20 cellular contexts compared by ENCODE assay signal in the genomic region with DNA sequence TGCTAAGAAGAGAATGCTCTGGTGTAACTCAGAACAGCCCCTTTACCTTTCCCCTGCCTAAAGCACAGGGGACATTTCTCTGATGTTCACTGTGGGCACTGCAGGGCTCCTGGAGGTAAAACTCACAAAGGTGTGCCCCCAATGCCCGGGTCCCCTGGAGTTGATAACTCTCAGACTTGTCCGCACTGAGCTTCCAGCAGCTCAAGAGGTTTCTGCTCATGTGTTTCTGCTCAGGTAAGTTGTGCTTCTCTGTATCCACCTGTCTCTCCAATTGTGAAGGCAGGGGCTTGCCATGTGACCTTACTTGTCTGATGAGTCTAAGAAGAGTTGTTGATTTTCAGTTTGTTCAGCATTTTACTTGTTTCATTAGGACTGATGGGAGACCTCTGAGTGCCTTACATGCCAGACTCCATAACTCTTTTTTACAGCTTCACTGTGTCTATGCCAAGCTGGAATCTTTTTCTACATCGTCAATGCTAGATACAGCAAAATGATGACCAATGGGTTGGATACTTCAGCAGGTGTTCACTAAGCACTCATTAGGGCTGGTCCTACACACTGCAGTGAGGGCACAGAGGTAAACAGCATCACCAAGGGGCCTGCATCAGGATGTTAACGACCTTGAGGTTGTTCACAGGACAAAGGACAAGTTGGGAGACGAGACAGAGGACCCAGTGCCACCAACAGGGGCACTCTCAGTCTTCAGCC. TPM values are rescaled to one million over a fixed set of nuclear protein-coding genes. Genes with fewer than 3 reads are reported as not detected.
DNase-seq lines count a peak whose midpoint lies in the region; ATAC-seq, FAIRE-seq and TF ChIP-seq lines count a peak whose summit lies in the region.
"Had no signal": no experiment of that assay in that cellular context is flagged by ENCODE, and none has a peak within 500 bp of the region (broad histone marks: within the 10 kb centered on the region; RNA-seq: fewer than 3 reads in every experiment).

No MANE protein-coding gene starts in this region.

- no peaks in the 10 kb centered on the region for H3K36me3 Mint-ChIP-seq in progenitor cell of endocrine pancreas (ENCODE audit: insufficient read depth)

- no peak overlapping the region for H3K9ac ChIP-seq in kidney (ENCODE audit: low read length in 2 of 2)

- no peak overlapping the region for H3K27ac ChIP-seq in right cardiac atrium (ENCODE audit: low read length)
- no peak overlapping the region for H3K27ac ChIP-seq in kidney (ENCODE audit: low read depth in 2 of 2, low read length in 2 of 2)
- no peak overlapping the region for H3K27ac ChIP-seq in aorta (ENCODE audit: low read depth in 1 of 2, low read length in 2 of 2)
- H3K27ac ChIP-seq: A549 had no signal

- TF ChIP-seq CTCF in kidney (IDR thresholded peaks at IDR 0.05; ENCODE audit: borderline replicate concordance, extremely low read depth, insufficient read depth), result no peak
- TF ChIP-seq CTCF in progenitor cell of endocrine pancreas (IDR thresholded peaks at IDR 0.05; ENCODE audit: unreplicated experiment), result no peak

- intact Hi-C loops in cardiac septum (cut with DNase I) (no loop called here), right cardiac atrium (cut with DNase I) (no loop called here), kidney (cut with DNase I) (no loop called here), aorta (cut with DNase I) (no loop called here)

- no peaks in the 10 kb centered on the region for H3K4me1 Mint-ChIP-seq in progenitor cell of endocrine pancreas (ENCODE audit: low read depth)

- H3K27me3 ChIP-seq in right cardiac atrium (ENCODE audit: control insufficient read depth, insufficient read depth) (no peaks in the 10 kb centered on the region), aorta (ENCODE audit: control insufficient read depth in 1 of 2, insufficient read depth in 2 of 2, low read length in 1 of 2) (no peaks in the 10 kb centered on the region)

- no peak for FAIRE-seq in kidney (lab: Jason Lieb, UNC)
- FAIRE-seq: A549, D721Med, GM12891, GM18507, K562 had no signal

- H3K36me3 ChIP-seq in kidney (ENCODE audit: control insufficient read depth in 1 of 2, insufficient read depth in 2 of 2, low read length in 2 of 2) (no peaks in the 10 kb centered on the region), aorta (ENCODE audit: control insufficient read depth in 1 of 2, insufficient read depth in 2 of 2, low read length in 1 of 2) (no peaks in the 10 kb centered on the region)

- H3K9me3 ChIP-seq in right cardiac atrium (ENCODE audit: control insufficient read depth, low read length) (no peaks in the 10 kb centered on the region), kidney (ENCODE audit: control insufficient read depth in 1 of 2, low read length in 2 of 2) (peaks cover 0 to 5% of the 10 kb centered on the region in 2 donors), aorta (ENCODE audit: control insufficient read depth, low read length) (peaks cover 5% of the 10 kb centered on the region)

- peaks cover 24% of the 10 kb centered on the region for H3K9me3 Mint-ChIP-seq in progenitor cell of endocrine pancreas (ENCODE audit: low read depth)

- WGBS in right cardiac atrium, result 71% methylated on average over 5 of the region's 5 CpGs
- 66 to 70% methylated on average over 5 of the region's 5 CpGs for WGBS in aorta, 2 donors

- no peak overlapping the region for H3K4me3 Mint-ChIP-seq in progenitor cell of endocrine pancreas (ENCODE audit: low read depth)

- no peak overlapping the region for H3K4me3 ChIP-seq in right cardiac atrium (ENCODE audit: low read length)
- H3K4me3 ChIP-seq in kidney (ENCODE audit: low read length in 2 of 2), result no peak overlapping the region
- H3K4me3 ChIP-seq in aorta (ENCODE audit: low read length in 2 of 2), result no peak overlapping the region
- H3K4me3 ChIP-seq: A549, K562 had no signal

- no peak overlapping the region for H3K27ac Mint-ChIP-seq in progenitor cell of endocrine pancreas

- H3K4me1 ChIP-seq in right cardiac atrium (ENCODE audit: control insufficient read depth, insufficient read depth, low read length) (no peaks in the 10 kb centered on the region), kidney (ENCODE audit: control insufficient read depth in 1 of 2, insufficient read depth in 1 of 2, low read depth in 1 of 2, low read length in 2 of 2) (no peaks in the 10 kb centered on the region), aorta (ENCODE audit: control insufficient read depth in 1 of 2, insufficient read depth in 2 of 2, low read length in 2 of 2) (no peaks in the 10 kb centered on the region)
- H3K4me1 ChIP-seq: A549 had no signal

- DNase-seq in cardiac septum (ENCODE audit: low spot score), result peak; percentile 44
- DNase-seq in right cardiac atrium, result no peak
- DNase-seq in kidney, result peak; percentile 17
- DNase-seq in progenitor cell of endocrine pancreas (ENCODE audit: low spot score, unreplicated experiment), result peak; percentile 4
- DNase-seq in aorta, result peak; percentile 2 to 5
- DNase-seq in NCI-H446 (lab: John Stamatoyannopoulos, UW), result no peak
- no peak for DNase-seq in anterior cingulate cortex (lab: John Stamatoyannopoulos, UW)
- DNase-seq: GOT3, NCI-H1105 treated with DMSO at 0.1 percent for 48 hours, NCI-H1694 treated with DMSO at 0.1 percent for 48 hours, NCI-H2107, NCI-H226, NCI-H524 treated with DMSO at 0.1 percent for 48 hours, SHP77 treated with DMSO at 0.1 percent for 48 hours had no signal

- ATAC-seq in right cardiac atrium (no peak), aorta (ENCODE audit: low FRiP score) (no peak), HG03565 (IDR thresholded peaks at IDR 0.05; ENCODE audit: unreplicated experiment) (no peak)
- ATAC-seq: A549, K562 had no signal

- H3K27me3 Mint-ChIP-seq in progenitor cell of endocrine pancreas, result peaks cover 16% of the 10 kb centered on the region

RNA-seq across cellular contexts. Expression of a gene that starts 56.4 kb away (rescaled TPM):
- total RNA-seq in cardiac septum, result 43.2 TPM
- total RNA-seq in right cardiac atrium, result 10 to 100 TPM; 40.8 to 51.3 (median 48.1) TPM
- 104 TPM for polyA plus RNA-seq in right cardiac atrium
- 29.6 TPM for total RNA-seq in kidney
- polyA plus RNA-seq in kidney (ENCODE audit: insufficient read depth, low read depth, low replicate concordance), result 96.7 TPM
- total RNA-seq in progenitor cell of endocrine pancreas, result 40.5 and 40.6 TPM in 2 replicates
- 10 to 100 TPM; 25.1 to 28.5 TPM for total RNA-seq in aorta
- polyA plus RNA-seq in aorta, result 10 to 100 TPM; 49.5 to 62.2 TPM

RNA-seq across cellular contexts. Expression of a gene that starts 58.0 kb away (rescaled TPM):
- total RNA-seq in cardiac septum, result 78.6 TPM
- total RNA-seq in right cardiac atrium, result 10 to 100 TPM; 64.1 to 90.1 (median 76.8) TPM
- 216 TPM for polyA plus RNA-seq in right cardiac atrium
- total RNA-seq in kidney, result 31.1 TPM
- polyA plus RNA-seq in kidney (ENCODE audit: insufficient read depth, low read depth, low replicate concordance), result 164 TPM
- 33.0 and 36.4 TPM in 2 replicates for total RNA-seq in progenitor cell of endocrine pancreas
- total RNA-seq in aorta, result 10 to 100 TPM; 16.7 to 24.2 TPM
- polyA plus RNA-seq in aorta, result 10 to 100 TPM; 46.6 to 64.9 TPM

Comparison
In these comparisons a context has a peak if more than half of its experiments do, and no peak if none do; other contexts are left out.
1. DNase-seq: peak in cardiac septum (single experiment), kidney (single experiment), progenitor cell of endocrine pancreas (single experiment) and aorta (2 of 2); none in right cardiac atrium (0 of 3), NCI-H446 (0 of 2) and anterior cingulate cortex (0 of 58).